Comparison of ENCODE assay signal across 8 cellular contexts in genomic region chr20:53738039-53738944, GRCh38.
DNase-seq lines count a peak whose midpoint lies in the region; ATAC-seq and TF ChIP-seq lines count a peak whose summit lies in the region.

No MANE protein-coding gene starts in this region.

- no peaks in the 10 kb centered on the region for H4K20me1 ChIP-seq in MM.1S (ENCODE audit: insufficient read depth, low read length)
- no peaks in the 10 kb centered on the region for H4K20me1 ChIP-seq in hepatocyte (ENCODE audit: insufficient read depth, poor library complexity, severe bottlenecking)

- H3K4me2 ChIP-seq in MM.1S (ENCODE audit: low read depth, low read length): peak overlapping the region; percentile 90
- H3K4me2 ChIP-seq in hepatocyte: peak overlapping the region; percentile 67

- H3K27ac ChIP-seq in MM.1S (ENCODE audit: low read length): peak overlapping the region; percentile 76
- H3K27ac ChIP-seq in hepatocyte: peak overlapping the region; percentile 95

- peak overlapping the region; percentile 77 for H3K4me3 Mint-ChIP-seq in Calu3 (ENCODE audit: low read depth, unreplicated experiment)
- peak overlapping the region; percentile 53 for H3K4me3 Mint-ChIP-seq in WTC11
- no peak overlapping the region for H3K4me3 Mint-ChIP-seq in stimulated activated naive CD8-positive, alpha-beta T cell treated with anti-CD3 and anti-CD28 coated beads, Interleukin-15, amount 100 ng/mL, for 72 hours

- H3K4me1 ChIP-seq in MM.1S (ENCODE audit: low read length) (peaks cover 40% of the 10 kb centered on the region), hepatocyte (ENCODE audit: insufficient read depth) (peaks cover 63% of the 10 kb centered on the region)

- H3K9me2 ChIP-seq in MM.1S (replicated peaks; ENCODE audit: insufficient read depth, low read length) (no peaks in the 10 kb centered on the region), hepatocyte (replicated peaks; ENCODE audit: insufficient read depth) (no peaks in the 10 kb centered on the region)

- H3K4me3 ChIP-seq in MM.1S (ENCODE audit: low read length) (peak overlapping the region; percentile 52), hepatocyte (no peak overlapping the region), skeletal muscle cell (ENCODE audit: low read depth, low read length) (peak overlapping the region; percentile 24)

- CTCF ChIA-PET in Calu3 (lab: Charles Lee) (interaction anchor here (0.5 to 2.7 kb wide), 22 partner anchors 10 to 203 kb away, joined by 3 to 15 read pairs (median 6); no protein-coding TSS in a partner anchor), WTC11 (lab: Charles Lee) (interaction anchor here (0.6 to 2.4 kb wide), 9 partner anchors 11 to 447 kb away, joined by 3 to 9 read pairs (median 3); no protein-coding TSS in a partner anchor)

- peaks cover 50% of the 10 kb centered on the region for H3K36me3 Mint-ChIP-seq in Calu3 (ENCODE audit: insufficient read depth, unreplicated experiment)
- no peaks in the 10 kb centered on the region for H3K36me3 Mint-ChIP-seq in WTC11

- H3K27me3 ChIP-seq in MM.1S (replicated peaks; ENCODE audit: insufficient read depth, low read length) (no peaks in the 10 kb centered on the region), hepatocyte (no peaks in the 10 kb centered on the region)

- POLR2A ChIA-PET in WTC11 (lab: Charles Lee): interaction anchor here (0.6 to 2.1 kb wide), 5 partner anchors 13 to 181 kb away, joined by 3 to 12 read pairs (median 3); no protein-coding TSS in a partner anchor

- H3K9me3 Mint-ChIP-seq in Calu3 (ENCODE audit: low read depth, unreplicated experiment) (no peaks in the 10 kb centered on the region), WTC11 (no peaks in the 10 kb centered on the region)
- no peaks in the 10 kb centered on the region for H3K9me3 Mint-ChIP-seq in stimulated activated naive CD8-positive, alpha-beta T cell treated with anti-CD3 and anti-CD28 coated beads, Interleukin-15, amount 100 ng/mL, for 72 hours

- peaks cover 53% of the 10 kb centered on the region for H3F3A ChIP-seq in MM.1S (ENCODE audit: insufficient read depth, low read length)

- BruUV-seq in Calu3 (replicated peaks; lab: Mats Ljungman, UMichigan): TSS peak; percentile 65

- H3K36me3 ChIP-seq in MM.1S (replicated peaks; ENCODE audit: insufficient read depth, low read length): no peaks in the 10 kb centered on the region
- H3K36me3 ChIP-seq in hepatocyte (replicated peaks; ENCODE audit: insufficient read depth, low read depth): no peaks in the 10 kb centered on the region

- no peak for TF ChIP-seq CTCF in Calu3 (IDR thresholded peaks at IDR 0.05; ENCODE audit: unreplicated experiment)
- no peak for TF ChIP-seq CTCF in MM.1S (IDR thresholded peaks at IDR 0.05; ENCODE audit: low read length)
- no peak for TF ChIP-seq CTCF in WTC11 (IDR thresholded peaks at IDR 0.05)
- no peak for TF ChIP-seq CTCF in hepatocyte (IDR thresholded peaks at IDR 0.05; ENCODE audit: poor library complexity)

- WGBS in hepatocyte (ENCODE audit: low lambda C conversion rate, missing lambda C conversion rate): 10% methylated on average over 26 of the region's 26 CpGs

- H3K79me2 ChIP-seq in MM.1S (ENCODE audit: low read length) (no peaks in the 10 kb centered on the region), hepatocyte (no peaks in the 10 kb centered on the region)

- H2AFZ ChIP-seq in MM.1S (ENCODE audit: low read length) (peak overlapping the region; percentile 36), hepatocyte (peak overlapping the region; percentile 3)

- H3K27ac Mint-ChIP-seq in Calu3 (ENCODE audit: unreplicated experiment) (peak overlapping the region; percentile 98), WTC11 (peak overlapping the region; percentile 99)
- H3K27ac Mint-ChIP-seq in stimulated activated naive CD8-positive, alpha-beta T cell treated with anti-CD3 and anti-CD28 coated beads, Interleukin-15, amount 100 ng/mL, for 72 hours: no peak overlapping the region

- H3K4me1 Mint-ChIP-seq in Calu3 (ENCODE audit: low read depth, unreplicated experiment): peaks cover 73% of the 10 kb centered on the region
- H3K4me1 Mint-ChIP-seq in WTC11: peaks cover 77% of the 10 kb centered on the region
- H3K4me1 Mint-ChIP-seq in stimulated activated naive CD8-positive, alpha-beta T cell treated with anti-CD3 and anti-CD28 coated beads, Interleukin-15, amount 100 ng/mL, for 72 hours: peaks cover 62% of the 10 kb centered on the region

- H3K9me3 ChIP-seq in MM.1S (replicated peaks; ENCODE audit: insufficient read depth, low read length): no peaks in the 10 kb centered on the region
- no peaks in the 10 kb centered on the region for H3K9me3 ChIP-seq in hepatocyte (ENCODE audit: low read depth)

- H3K27me3 Mint-ChIP-seq in Calu3 (ENCODE audit: unreplicated experiment): no peaks in the 10 kb centered on the region
- no peaks in the 10 kb centered on the region for H3K27me3 Mint-ChIP-seq in WTC11 (ENCODE audit: low read depth)
- H3K27me3 Mint-ChIP-seq in stimulated activated naive CD8-positive, alpha-beta T cell treated with anti-CD3 and anti-CD28 coated beads, Interleukin-15, amount 100 ng/mL, for 72 hours: no peaks in the 10 kb centered on the region

- DNase-seq in Calu3 (peak; percentile 88), MM.1S (peak; percentile 71), WTC11 (ENCODE audit: low spot score) (peak; percentile 64), hepatocyte (ENCODE audit: low spot score) (peak; percentile 92), skeletal muscle cell (ENCODE audit: low read depth) (peak; percentile 70)
- DNase-seq in stimulated activated naive CD8-positive, alpha-beta T cell treated with anti-CD3 and anti-CD28 coated beads, Interleukin-15, amount 100 ng/mL, for 72 hours: no peak

- intact Hi-C loops in Calu3 (cut with micrococcal nuclease; ENCODE audit: unreplicated experiment): loop anchor here (1.0 to 2.0 kb wide), 5 partner anchors 49 to 159 kb away; no protein-coding TSS in a partner anchor

- ATAC-seq in WTC11: peak; percentile 71
- no peak for ATAC-seq in GM19467 (IDR thresholded peaks at IDR 0.05; ENCODE audit: unreplicated experiment)
- no peak for ATAC-seq in HG02840 (IDR thresholded peaks at IDR 0.05; ENCODE audit: low FRiP score, unreplicated experiment)
- no peak for ATAC-seq in stimulated activated naive CD8-positive, alpha-beta T cell treated with anti-CD3 and anti-CD28 coated beads, Interleukin-15, amount 100 ng/mL, for 72 hours

- peak overlapping the region; percentile 66 for H3K9ac ChIP-seq in MM.1S (ENCODE audit: low read length)

TF ChIP-seq in WTC11, 78 proteins besides CTCF, POLR2A, EP300 and RAD21 (continues in another document):
- TF ChIP-seq CDX4 (CRISPR knock-in tag; IDR thresholded peaks at IDR 0.05; ENCODE audit: borderline replicate concordance): no peak
- no peak for TF ChIP-seq SMAD4 (CRISPR knock-in tag; IDR thresholded peaks at IDR 0.05)
- TF ChIP-seq TEAD4 (CRISPR knock-in tag; IDR thresholded peaks at IDR 0.05): no peak
- no peak for TF ChIP-seq FOXJ3 (CRISPR knock-in tag; IDR thresholded peaks at IDR 0.05; ENCODE audit: borderline replicate concordance)
- no peak for TF ChIP-seq NFYB (CRISPR knock-in tag; conservative IDR thresholded peaks at IDR 0.05; ENCODE audit: low read depth)
- TF ChIP-seq JAZF1 (CRISPR knock-in tag; IDR thresholded peaks at IDR 0.05): no peak
- no peak for TF ChIP-seq E2F5 (CRISPR knock-in tag; IDR thresholded peaks at IDR 0.05)
- no peak for TF ChIP-seq NR3C1 (CRISPR knock-in tag; conservative IDR thresholded peaks at IDR 0.05; ENCODE audit: low read depth)
- no peak for TF ChIP-seq SP1 (CRISPR knock-in tag; conservative IDR thresholded peaks at IDR 0.05)
- TF ChIP-seq SOX15 (CRISPR knock-in tag; IDR thresholded peaks at IDR 0.05): no peak
- TF ChIP-seq ZNF317 (CRISPR knock-in tag; IDR thresholded peaks at IDR 0.05; ENCODE audit: borderline replicate concordance, low read depth): peak; percentile 76
- TF ChIP-seq ELF4 (CRISPR knock-in tag; IDR thresholded peaks at IDR 0.05; ENCODE audit: low read depth): no peak
- peak; percentile 81 for TF ChIP-seq GABPB1 (CRISPR knock-in tag; IDR thresholded peaks at IDR 0.05)
- TF ChIP-seq FOXP4 (CRISPR knock-in tag; IDR thresholded peaks at IDR 0.05): no peak

Comparison
In these comparisons a context has a peak if more than half of its experiments do, and no peak if none do; other contexts are left out.
1. DNase-seq: peak in Calu3 (single experiment), MM.1S (single experiment), WTC11 (single experiment), hepatocyte (single experiment) and skeletal muscle cell (single experiment); none in stimulated activated naive CD8-positive, alpha-beta T cell treated with anti-CD3 and anti-CD28 coated beads, Interleukin-15, amount 100 ng/mL, for 72 hours (0 of 2).
2. H3K27ac Mint-ChIP-seq: peak in Calu3 (single experiment) and WTC11 (single experiment); none in stimulated activated naive CD8-positive, alpha-beta T cell treated with anti-CD3 and anti-CD28 coated beads, Interleukin-15, amount 100 ng/mL, for 72 hours (0 of 2).
3. H3K4me3 Mint-ChIP-seq: peak in Calu3 (single experiment) and WTC11 (single experiment); none in stimulated activated naive CD8-positive, alpha-beta T cell treated with anti-CD3 and anti-CD28 coated beads, Interleukin-15, amount 100 ng/mL, for 72 hours (0 of 2).